ENCODE assay signal across 21 cellular contexts in the genomic region with DNA sequence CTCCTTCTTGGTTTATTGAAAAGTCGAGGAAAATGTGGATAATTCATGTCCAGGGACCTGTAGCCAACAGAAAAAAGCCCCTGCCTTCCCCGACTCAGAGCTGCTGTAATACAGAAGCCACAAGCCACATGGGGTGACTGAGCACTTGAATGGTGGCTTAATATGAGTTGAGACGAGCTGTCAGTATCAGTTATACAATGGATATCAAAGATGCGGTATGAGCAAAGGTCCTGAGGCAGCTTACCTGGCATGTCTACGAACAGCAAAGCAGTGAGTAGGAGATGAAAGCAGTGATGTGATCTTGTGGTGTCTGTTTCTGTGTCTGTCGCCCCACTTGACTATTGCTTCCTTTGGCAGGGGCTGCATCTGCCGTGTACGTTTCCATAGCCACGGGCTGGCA. TPM values are rescaled to one million over a fixed set of nuclear protein-coding genes. Genes with fewer than 3 reads are reported as not detected.
"Had no signal": no experiment of that assay in that cellular context is flagged by ENCODE, and none has a peak within 500 bp of the region (broad histone marks: within the 10 kb centered on the region; RNA-seq: fewer than 3 reads in every experiment).

No MANE protein-coding gene starts in this region.

- H3K36me3 Mint-ChIP-seq: activated CD4-positive, alpha-beta memory T cell treated with anti-CD3 and anti-CD28 coated beads for 36 hours had no signal

- H3K27ac ChIP-seq: esophagus squamous epithelium, lower lobe of right lung, thoracic aorta, upper lobe of right lung, VCaP had no signal

- DNase-seq: activated CD4-positive, alpha-beta memory T cell treated with anti-CD3 and anti-CD28 coated beads for 36 hours; activated CD4-positive, alpha-beta T cell treated with anti-CD3 and anti-CD28 coated beads for 4 hours; activated CD8-positive, alpha-beta memory T cell treated with anti-CD3 and anti-CD28 coated beads, Interleukin-2, amount 10 ng/mL, durations not matched to agents 7 days and 5 days; activated naive CD4-positive, alpha-beta T cell treated with anti-CD3 and anti-CD28 coated beads, Interleukin-2, amount 50 U/mL, for 16 hours; activated T-cell treated with anti-CD3 and anti-CD28 coated beads, Interleukin-2, amount 50 U/mL, for 1 hour; effector memory CD8-positive, alpha-beta T cell; esophagus squamous epithelium; hippocampal formation; lower lobe of right lung; retina; stimulated activated CD4-positive, alpha-beta T cell treated with anti-CD3 and anti-CD28 coated beads, Interleukin-12 subunit alpha, Interleukin-12 subunit beta, amount 100 ng/mL, for 4 hours; SW 1271; T-helper 2 cell; upper lobe of right lung had no signal

- H3K27me3 Mint-ChIP-seq: activated CD4-positive, alpha-beta memory T cell treated with anti-CD3 and anti-CD28 coated beads for 36 hours had no signal

- H3K27ac Mint-ChIP-seq: activated CD4-positive, alpha-beta memory T cell treated with anti-CD3 and anti-CD28 coated beads for 36 hours; activated CD8-positive, alpha-beta memory T cell treated with anti-CD3 and anti-CD28 coated beads, Interleukin-2, amount 10 ng/mL, durations not matched to agents 7 days and 5 days; effector memory CD8-positive, alpha-beta T cell had no signal

- H3K9me3 ChIP-seq: esophagus squamous epithelium, lower lobe of right lung, thoracic aorta, upper lobe of right lung had no signal

- H3K9me3 Mint-ChIP-seq: activated CD4-positive, alpha-beta memory T cell treated with anti-CD3 and anti-CD28 coated beads for 36 hours; effector memory CD8-positive, alpha-beta T cell; natural killer cell treated with Interleukin-12 subunit alpha and Interleukin-12 subunit beta and Interleukin-15 and Interleukin-18, amount 100 ng/mL, for 72 hours had no signal

- H3K27me3 ChIP-seq: esophagus squamous epithelium, upper lobe of right lung had no signal

- H3K36me3 ChIP-seq: esophagus squamous epithelium, lower lobe of right lung, thoracic aorta, upper lobe of right lung had no signal

- H3K4me3 ChIP-seq: esophagus squamous epithelium, lower lobe of right lung, thoracic aorta, upper lobe of right lung had no signal

- ATAC-seq: activated CD8-positive, alpha-beta memory T cell treated with anti-CD3 and anti-CD28 coated beads, Interleukin-2, amount 10 ng/mL, durations not matched to agents 7 days and 5 days; effector memory CD8-positive, alpha-beta T cell; lower lobe of right lung; natural killer cell treated with Interleukin-12 subunit alpha and Interleukin-12 subunit beta and Interleukin-15 and Interleukin-18, amount 100 ng/mL, for 72 hours; upper lobe of right lung had no signal

- H3K4me3 Mint-ChIP-seq: activated CD4-positive, alpha-beta memory T cell treated with anti-CD3 and anti-CD28 coated beads for 36 hours; activated CD8-positive, alpha-beta memory T cell treated with anti-CD3 and anti-CD28 coated beads, Interleukin-2, amount 10 ng/mL, durations not matched to agents 7 days and 5 days; effector memory CD8-positive, alpha-beta T cell; natural killer cell treated with Interleukin-12 subunit alpha and Interleukin-12 subunit beta and Interleukin-15 and Interleukin-18, amount 100 ng/mL, for 72 hours had no signal

RNA-seq across cellular contexts. Expression of a gene that starts 51.9 kb away (rescaled TPM):
- total RNA-seq: activated CD4-positive, alpha-beta memory T cell treated with anti-CD3 and anti-CD28 coated beads for 36 hours; activated CD8-positive, alpha-beta memory T cell treated with anti-CD3 and anti-CD28 coated beads, Interleukin-2, amount 10 ng/mL, durations not matched to agents 7 days and 5 days; dermis microvascular lymphatic vessel endothelial cell; esophagus squamous epithelium; glomerular endothelial cell; lower lobe of right lung; natural killer cell treated with Interleukin-12 subunit alpha and Interleukin-12 subunit beta and Interleukin-15 and Interleukin-18, amount 100 ng/mL, for 72 hours; omental fat pad; posterior vena cava; thoracic aorta; upper lobe of right lung had no signal

RNA-seq across cellular contexts. Expression of a gene that starts 56.7 kb away (rescaled TPM):
- total RNA-seq: activated CD4-positive, alpha-beta memory T cell treated with anti-CD3 and anti-CD28 coated beads for 36 hours; activated CD8-positive, alpha-beta memory T cell treated with anti-CD3 and anti-CD28 coated beads, Interleukin-2, amount 10 ng/mL, durations not matched to agents 7 days and 5 days; dermis microvascular lymphatic vessel endothelial cell; esophagus squamous epithelium; glomerular endothelial cell; lower lobe of right lung; natural killer cell treated with Interleukin-12 subunit alpha and Interleukin-12 subunit beta and Interleukin-15 and Interleukin-18, amount 100 ng/mL, for 72 hours; omental fat pad; posterior vena cava; thoracic aorta; upper lobe of right lung had no signal

RNA-seq across cellular contexts. Expression of a gene that starts 59.6 kb away (rescaled TPM):
- total RNA-seq: activated CD4-positive, alpha-beta memory T cell treated with anti-CD3 and anti-CD28 coated beads for 36 hours; activated CD8-positive, alpha-beta memory T cell treated with anti-CD3 and anti-CD28 coated beads, Interleukin-2, amount 10 ng/mL, durations not matched to agents 7 days and 5 days; dermis microvascular lymphatic vessel endothelial cell; esophagus squamous epithelium; glomerular endothelial cell; lower lobe of right lung; natural killer cell treated with Interleukin-12 subunit alpha and Interleukin-12 subunit beta and Interleukin-15 and Interleukin-18, amount 100 ng/mL, for 72 hours; omental fat pad; posterior vena cava; thoracic aorta; upper lobe of right lung had no signal
